8 cellular contexts compared by ENCODE assay signal in genomic region chr17:28725660-28726395, GRCh38. TPM values are rescaled to one million over a fixed set of nuclear protein-coding genes. Genes with fewer than 3 reads are reported as not detected.
A peak's percentile ranks its signal among the peaks of the same experiment; 100 is the strongest.
DNase-seq lines count a peak whose midpoint lies in the region; ATAC-seq and TF ChIP-seq lines count a peak whose summit lies in the region.

Gene TLCD1, minus strand, starts transcription at chr17:28726233. Its CDS starts 136 bp downstream, at chr17:28726097.

- peak within 1 kb of the TSS; percentile 63; the same call in 1 of the 2 replicates for H2AFZ ChIP-seq in OCI-LY7 (ENCODE audit: low read length)

- no peak for ATAC-seq in GM21786 (IDR thresholded peaks at IDR 0.05; ENCODE audit: unreplicated experiment)

- TF ChIP-seq CTCF in OCI-LY7 (conservative IDR thresholded peaks at IDR 0.05; ENCODE audit: low read length) = no peak
- no peak for TF ChIP-seq CTCF in fibroblast of the aortic adventitia (IDR thresholded peaks at IDR 0.05; ENCODE audit: insufficient read depth, low read length)

- peaks cover 51% of the 10 kb centered on the region for H3K36me3 ChIP-seq in OCI-LY7 (ENCODE audit: insufficient read depth, low read length)

- H3K4me3 ChIP-seq in OCI-LY7 (ENCODE audit: low read depth, low read length, poor library complexity, severe bottlenecking) = peak within 1 kb of the TSS; percentile 69
- peak within 1 kb of the TSS; percentile 79 for H3K4me3 ChIP-seq in fibroblast of the aortic adventitia (ENCODE audit: low read depth, low read length)

- H3K9me3 ChIP-seq in OCI-LY7 (ENCODE audit: low read length) = no peaks in the 10 kb centered on the region

- CTCF ChIA-PET in OCI-LY7 (lab: Charles Lee; ENCODE audit: unreplicated experiment) = interaction anchor here (0.5 to 3.5 kb wide), 7 partner anchors 14 to 228 kb away, joined by 3 to 27 read pairs (median 4); no protein-coding TSS in a partner anchor

- H3K4me1 ChIP-seq in OCI-LY7 (ENCODE audit: insufficient read depth, low read length, poor library complexity, severe bottlenecking) = peaks cover 76% of the 10 kb centered on the region

- H3K27ac ChIP-seq in OCI-LY7 (ENCODE audit: low read depth, low read length, poor library complexity, severe bottlenecking) = peak within 1 kb of the TSS; percentile 94

- H3K4me2 ChIP-seq in OCI-LY7 (ENCODE audit: low read length) = peak within 1 kb of the TSS; percentile 96

- POLR2A ChIA-PET in OCI-LY7 (lab: Charles Lee) = interaction anchor here (0.8 to 4.1 kb wide), 4 partner anchors 15 to 37 kb away, joined by 3 to 56 read pairs (median 10); no protein-coding TSS in a partner anchor

- no peaks in the 10 kb centered on the region for H3K9me2 ChIP-seq in OCI-LY7 (ENCODE audit: insufficient read depth, low read length)

- peak; percentile 30 to 33 for DNase-seq in NCI-H187 (lab: John Stamatoyannopoulos, UW)
- no peak for DNase-seq in NCI-H187 treated with DMSO at 0.1 percent for 48 hours (lab: John Stamatoyannopoulos, UW)
- peak; percentile 83 for DNase-seq in HuH-7.5 (ENCODE audit: low spot score)
- peak; percentile 52 for DNase-seq in OCI-LY7 (ENCODE audit: low spot score)
- peak; percentile 43 for DNase-seq in activated gamma-delta T cell treated with Interleukin-2 at 50 U/mL for 16 hours
- DNase-seq in fibroblast of the aortic adventitia (ENCODE audit: low read depth) = peak; percentile 70
- DNase-seq in nucleus accumbens (lab: John Stamatoyannopoulos, UW) = peak in 31 of 56 donors; percentile 28 to 84 (median 65)

- peaks cover 9% of the 10 kb centered on the region; the same call in 1 of the 2 replicates for H4K20me1 ChIP-seq in OCI-LY7 (ENCODE audit: insufficient read depth, low read length)

- BruUV-seq in OCI-LY7 (replicated peaks; lab: Mats Ljungman, UMichigan) = no TSS peak

- intact Hi-C loops in OCI-LY7 (cut with micrococcal nuclease; ENCODE audit: unreplicated experiment) = loop anchor here (1.0 to 5.0 kb wide), 3 partner anchors 36 to 227 kb away; no protein-coding TSS in a partner anchor

- H3K79me2 ChIP-seq in OCI-LY7 (ENCODE audit: insufficient read depth, low read depth, low read length) = peaks cover 24% of the 10 kb centered on the region

RNA-seq across cellular contexts. Expression of gene TLCD1, which starts in this region (rescaled TPM):
- 0.28 and 1.6 TPM in 2 replicates for total RNA-seq in OCI-LY7 (2014; rRNA removed; shearing (Covaris generic))
- 2.5 and 3.4 TPM in 2 replicates for total RNA-seq in OCI-LY7 (2022)
- total RNA-seq in fibroblast of the aortic adventitia (ENCODE audit: low replicate concordance) = 7.8 TPM in 1 of 2 replicates, not detected in the other
